9 cellular contexts compared by ENCODE assay signal in the genomic region with DNA sequence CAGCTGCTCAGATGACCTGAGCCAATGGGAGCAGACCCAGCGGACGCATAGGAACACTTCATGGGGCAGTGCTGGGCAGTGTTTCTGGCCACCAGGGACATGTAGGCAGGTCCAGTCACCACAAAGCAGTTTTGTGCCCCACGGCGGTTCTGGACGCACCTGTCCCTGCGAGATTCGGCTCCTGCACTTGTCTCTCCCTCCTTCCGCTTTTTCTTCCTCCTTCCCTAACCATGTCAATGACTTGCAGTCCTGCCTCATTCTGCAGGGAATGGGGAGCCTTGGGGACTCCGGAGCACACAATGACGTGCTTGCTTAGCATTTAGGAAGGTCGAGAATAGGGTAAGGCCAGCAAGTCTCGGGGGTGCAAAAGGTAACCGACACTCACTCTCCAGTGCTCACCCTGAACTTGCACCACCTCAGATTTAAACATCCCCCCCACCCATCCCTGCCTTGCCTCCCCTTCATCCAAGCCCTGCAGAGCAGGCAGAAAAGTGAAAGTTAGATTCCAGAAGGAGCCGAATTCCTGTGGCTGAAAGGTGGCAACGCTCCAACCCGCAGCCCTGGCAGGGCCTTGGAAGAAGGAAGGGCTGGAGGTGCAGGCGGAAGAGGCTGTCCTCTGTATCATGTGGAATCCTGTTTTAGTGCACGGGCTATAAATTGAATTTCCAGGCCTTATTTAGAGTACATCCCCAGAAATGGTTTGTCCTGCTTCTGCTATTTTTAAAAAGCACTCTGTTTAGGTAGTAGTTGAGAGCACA. TPM values are rescaled to one million over a fixed set of nuclear protein-coding genes. Genes with fewer than 3 reads are reported as not detected.
DNase-seq lines count a peak whose midpoint lies in the region; ATAC-seq and TF ChIP-seq lines count a peak whose summit lies in the region.
"Had no signal": no experiment of that assay in that cellular context is flagged by ENCODE, and none has a peak within 500 bp of the region (broad histone marks: within the 10 kb centered on the region; RNA-seq: fewer than 3 reads in every experiment).

No MANE protein-coding gene starts in this region.

- no peaks in the 10 kb centered on the region for H3K9me3 Mint-ChIP-seq in activated B cell treated with CpG ODN at 0.5 μM for 24 hours
- H3K9me3 Mint-ChIP-seq in activated T-cell treated with anti-CD3 and anti-CD28 coated beads, Interleukin-2, amount 50 U/mL, for 72 hours = no peaks in the 10 kb centered on the region

- H3K4me1 ChIP-seq in heart right ventricle = peaks cover 0 to 40% (median 23%) of the 10 kb centered on the region in 9 donors

- H3K27me3 Mint-ChIP-seq in activated B cell treated with CpG ODN at 0.5 μM for 24 hours = no peaks in the 10 kb centered on the region
- no peaks in the 10 kb centered on the region for H3K27me3 Mint-ChIP-seq in activated T-cell treated with anti-CD3 and anti-CD28 coated beads, Interleukin-2, amount 50 U/mL, for 72 hours (ENCODE audit: low read depth)

- H3K4me1 Mint-ChIP-seq in activated B cell treated with CpG ODN at 0.5 μM for 24 hours = peaks cover 11% of the 10 kb centered on the region
- peaks cover 10% of the 10 kb centered on the region for H3K4me1 Mint-ChIP-seq in activated T-cell treated with anti-CD3 and anti-CD28 coated beads, Interleukin-2, amount 50 U/mL, for 72 hours (ENCODE audit: low read depth)

- CTCF ChIA-PET in activated B cell treated with CpG ODN at 0.5 μM for 24 hours (lab: Charles Lee) = no interaction called here

- peak overlapping the region in 8 of 10 donors; percentile 26 to 64 (median 46) for H3K27ac ChIP-seq in heart right ventricle

- WGBS in heart right ventricle, 2 donors = 49 to 51% methylated on average over 18 of the region's 18 CpGs

- in situ Hi-C loops in G401 (cut with HindIII; ENCODE audit: low sequenced_read_pairs) = no loop called here

- intact Hi-C loops in activated B cell treated with CpG ODN at 0.5 μM for 24 hours (cut with micrococcal nuclease) = no loop called here
- intact Hi-C loops in heart right ventricle (cut with DNase I) = no loop called here

- ATAC-seq in activated B cell treated with CpG ODN at 0.5 μM for 24 hours (ENCODE audit: low read depth) (no peak), heart right ventricle (peak; percentile 67 to 91 (median 82)), HG03175 (IDR thresholded peaks at IDR 0.05; ENCODE audit: unreplicated experiment) (no peak), GM21825 (IDR thresholded peaks at IDR 0.05; ENCODE audit: unreplicated experiment) (no peak)
- no peak for ATAC-seq in activated T-cell treated with anti-CD3 and anti-CD28 coated beads, Interleukin-2, amount 50 U/mL, for 72 hours (replicated peaks in 1 of 2)

- no peak for TF ChIP-seq CTCF in activated B cell treated with CpG ODN at 0.5 μM for 24 hours (IDR thresholded peaks at IDR 0.05)
- no peak for TF ChIP-seq CTCF in heart right ventricle (IDR thresholded peaks at IDR 0.05)

- no peaks in the 10 kb centered on the region for H3K9me3 ChIP-seq in heart right ventricle

- POLR2A ChIA-PET in activated B cell treated with CpG ODN at 0.5 μM for 24 hours (lab: Charles Lee) = interaction anchor here (0.7 kb wide), 1 partner anchor 208 kb away, joined by 3 read pairs; no protein-coding TSS in a partner anchor

- peaks cover 53% of the 10 kb centered on the region for H3K36me3 Mint-ChIP-seq in activated B cell treated with CpG ODN at 0.5 μM for 24 hours (ENCODE audit: low read depth)
- H3K36me3 Mint-ChIP-seq in activated T-cell treated with anti-CD3 and anti-CD28 coated beads, Interleukin-2, amount 50 U/mL, for 72 hours (ENCODE audit: insufficient read depth in 2 of 2) = no peaks in the 10 kb centered on the region

- H3K4me3 Mint-ChIP-seq in activated B cell treated with CpG ODN at 0.5 μM for 24 hours = no peak overlapping the region
- no peak overlapping the region for H3K4me3 Mint-ChIP-seq in activated T-cell treated with anti-CD3 and anti-CD28 coated beads, Interleukin-2, amount 50 U/mL, for 72 hours

- peak overlapping the region in 6 of 10 donors; percentile 14 to 38 (median 28) for H3K4me3 ChIP-seq in heart right ventricle
- no peak overlapping the region for H3K4me3 ChIP-seq in skeletal muscle cell (ENCODE audit: low read depth, low read length)

- peaks cover 0 to 16% (median 0%) of the 10 kb centered on the region in 9 donors for H3K36me3 ChIP-seq in heart right ventricle

- H3K27ac Mint-ChIP-seq in activated B cell treated with CpG ODN at 0.5 μM for 24 hours = peak overlapping the region; percentile 48
- no peak overlapping the region for H3K27ac Mint-ChIP-seq in activated T-cell treated with anti-CD3 and anti-CD28 coated beads, Interleukin-2, amount 50 U/mL, for 72 hours

- H3K27me3 ChIP-seq in heart right ventricle = no peaks in the 10 kb centered on the region

- peak; percentile 46 for DNase-seq in G401 (ENCODE audit: low spot score)
- no peak for DNase-seq in activated B cell treated with CpG ODN at 0.5 μM for 24 hours
- peak; percentile 78 for DNase-seq in heart right ventricle
- peak; percentile 71 for DNase-seq in skeletal muscle cell (ENCODE audit: low read depth)
- no peak for DNase-seq in activated T-cell treated with anti-CD3 and anti-CD28 coated beads, Interleukin-2, amount 50 U/mL, for 72 hours
- DNase-seq in OCI-M1 (lab: John Stamatoyannopoulos, UW) = no peak
- DNase-seq: NCI-H526 treated with DMSO at 0.1 percent for 48 hours had no signal

RNA-seq across cellular contexts. Expression of a gene that starts 40.5 kb away (rescaled TPM):
- 30.8 and 38.8 TPM in 2 replicates for total RNA-seq in G401 (2014; rRNA removed; shearing (Covaris generic))
- total RNA-seq in activated B cell treated with CpG ODN at 0.5 μM for 24 hours (39.0 and 49.9 TPM in 2 replicates), heart right ventricle (10 to 100 TPM; 13.2 to 19.2 (median 16.7) TPM)
- 10 to 100 TPM in 1 of 2 donors, 1 to 10 TPM in 1; 7.4 to 12.1 TPM for polyA plus RNA-seq in heart right ventricle
- 10 to 100 TPM; 23.6 to 26.0 TPM for total RNA-seq in activated T-cell treated with anti-CD3 and anti-CD28 coated beads, Interleukin-2, amount 50 U/mL, for 72 hours

Comparison
In these comparisons a context has a peak if more than half of its experiments do, and no peak if none do; other contexts are left out.
1. DNase-seq: peak in G401 (single experiment), heart right ventricle (2 of 2) and skeletal muscle cell (single experiment); none in activated B cell treated with CpG ODN at 0.5 μM for 24 hours (single experiment), activated T-cell treated with anti-CD3 and anti-CD28 coated beads, Interleukin-2, amount 50 U/mL, for 72 hours (0 of 2) and OCI-M1 (single experiment).
2. ATAC-seq: peak in heart right ventricle (8 of 8); none in activated B cell treated with CpG ODN at 0.5 μM for 24 hours (single experiment), activated T-cell treated with anti-CD3 and anti-CD28 coated beads, Interleukin-2, amount 50 U/mL, for 72 hours (0 of 2), HG03175 (single experiment) and GM21825 (single experiment).